ENCODE assay signal across 15 cellular contexts in the genomic region with DNA sequence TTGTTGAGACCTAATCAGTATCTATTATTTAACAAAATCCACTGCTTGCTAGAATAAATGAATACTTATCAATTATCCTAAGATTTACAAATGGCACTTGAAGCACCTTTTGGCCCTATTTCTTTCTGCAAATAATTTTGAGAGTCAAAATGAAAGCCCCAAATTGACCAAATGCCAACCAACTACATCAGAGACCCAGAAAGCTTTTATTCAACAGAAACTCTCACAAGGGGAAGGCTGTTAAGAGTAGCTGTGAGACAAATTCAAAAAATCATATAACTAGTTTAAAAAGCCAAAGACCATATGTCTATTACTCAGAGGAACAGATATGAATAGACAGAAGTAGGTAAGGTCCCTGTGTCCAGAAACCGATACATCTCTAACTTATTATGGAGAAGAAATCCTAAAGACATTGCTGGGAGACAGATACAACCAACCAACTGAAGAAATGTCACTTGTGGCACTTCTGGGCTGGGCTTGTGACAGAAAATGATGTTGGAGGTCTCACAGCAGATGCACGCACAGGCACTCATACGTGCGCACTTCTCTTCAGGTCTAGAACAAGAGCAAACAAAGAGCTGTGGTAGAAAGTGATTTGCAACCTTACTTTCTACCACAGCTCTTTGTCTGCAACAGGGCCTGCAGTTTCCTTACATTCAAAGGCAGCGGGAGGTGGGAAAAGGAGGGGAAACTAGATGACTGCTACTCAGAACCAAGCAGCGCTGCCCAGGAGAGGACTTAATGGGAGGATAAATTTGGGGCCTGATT. TPM values are rescaled to one million over a fixed set of nuclear protein-coding genes. Genes with fewer than 3 reads are reported as not detected.
DNase-seq lines count a peak whose midpoint lies in the region; ATAC-seq and TF ChIP-seq lines count a peak whose summit lies in the region.
"Had no signal": no experiment of that assay in that cellular context is flagged by ENCODE, and none has a peak within 500 bp of the region (broad histone marks: within the 10 kb centered on the region; RNA-seq: fewer than 3 reads in every experiment).

No MANE protein-coding gene starts in this region.

- no peaks in the 10 kb centered on the region for H3K9me3 Mint-ChIP-seq in stimulated activated naive B cell treated with anti-CD40 and anti-IgM and Interleukin-4, amounts not matched to agents 10 μg/mL and 1 μg/mL and 100 μg/mL, for 72 hours
- H3K9me3 Mint-ChIP-seq: activated naive CD8-positive, alpha-beta T cell treated with anti-CD3 and anti-CD28 coated beads, Interleukin-2, amount 10 ng/mL, durations not matched to agents 7 days and 5 days; natural killer cell had no signal

- peaks cover 55 to 83% of the 10 kb centered on the region in 2 donors for H3K4me1 Mint-ChIP-seq in stimulated activated naive B cell treated with anti-CD40 and anti-IgM and Interleukin-4, amounts not matched to agents 10 μg/mL and 1 μg/mL and 100 μg/mL, for 72 hours

- peak overlapping the region; percentile 79 for H3K27ac Mint-ChIP-seq in stimulated activated naive B cell treated with anti-CD40 and anti-IgM and Interleukin-4, amounts not matched to agents 10 μg/mL and 1 μg/mL and 100 μg/mL, for 72 hours
- H3K27ac Mint-ChIP-seq: activated naive CD8-positive, alpha-beta T cell treated with anti-CD3 and anti-CD28 coated beads, Interleukin-2, amount 10 ng/mL, durations not matched to agents 7 days and 5 days had no signal

- H3K79me2 ChIP-seq in OCI-LY3 (ENCODE audit: low read length), result no peaks in the 10 kb centered on the region

- H4K20me1 ChIP-seq in OCI-LY3 (ENCODE audit: insufficient read depth, low read length), result no peaks in the 10 kb centered on the region

- H3K9me3 ChIP-seq in OCI-LY3 (ENCODE audit: insufficient read depth, low read length), result no peaks in the 10 kb centered on the region
- H3K9me3 ChIP-seq: thoracic aorta had no signal

- H3K27me3 Mint-ChIP-seq in stimulated activated naive B cell treated with anti-CD40 and anti-IgM and Interleukin-4, amounts not matched to agents 10 μg/mL and 1 μg/mL and 100 μg/mL, for 72 hours, result no peaks in the 10 kb centered on the region
- H3K27me3 Mint-ChIP-seq: activated naive CD8-positive, alpha-beta T cell treated with anti-CD3 and anti-CD28 coated beads, Interleukin-2, amount 10 ng/mL, durations not matched to agents 7 days and 5 days had no signal

- peak overlapping the region; percentile 21; the same call in 1 of the 2 replicates for H3K4me3 ChIP-seq in OCI-LY3 (ENCODE audit: low read length)
- H3K4me3 ChIP-seq: thoracic aorta had no signal

- H3K36me3 ChIP-seq in OCI-LY3 (replicated peaks; ENCODE audit: low read depth, low read length), result no peaks in the 10 kb centered on the region

- H2AFZ ChIP-seq in OCI-LY3 (ENCODE audit: low read depth, low read length), result no peak overlapping the region

- peak overlapping the region; percentile 29 to 48 for H3K4me3 Mint-ChIP-seq in stimulated activated naive B cell treated with anti-CD40 and anti-IgM and Interleukin-4, amounts not matched to agents 10 μg/mL and 1 μg/mL and 100 μg/mL, for 72 hours
- H3K4me3 Mint-ChIP-seq: activated naive CD8-positive, alpha-beta T cell treated with anti-CD3 and anti-CD28 coated beads, Interleukin-2, amount 10 ng/mL, durations not matched to agents 7 days and 5 days; natural killer cell had no signal

- DNase-seq in NCI-H1092 treated with DMSO at 0.1 percent for 48 hours (lab: John Stamatoyannopoulos, UW) (peak; percentile 33), NCI-H1092 (lab: John Stamatoyannopoulos, UW) (no peak), omental fat pad (ENCODE audit: low spot score) (no peak), SKM-1 treated with dmso at 0.1 percent for 144 hours (lab: John Stamatoyannopoulos, UW; ENCODE audit: unreplicated experiment) (no peak), globus pallidus (ENCODE audit: low spot score) (no peak)
- no peak for DNase-seq in stimulated activated naive B cell treated with anti-CD40 and anti-IgM and Interleukin-4, amounts not matched to agents 10 μg/mL and 1 μg/mL and 100 μg/mL, for 72 hours
- DNase-seq: activated naive CD8-positive, alpha-beta T cell treated with anti-CD3 and anti-CD28 coated beads, Interleukin-2, amount 10 ng/mL, durations not matched to agents 7 days and 5 days; kidney; MM.1S; natural killer cell; NCI-H774 had no signal

- no peaks in the 10 kb centered on the region for H3K27me3 ChIP-seq in OCI-LY3 (ENCODE audit: low read depth, low read length)

- H3K4me2 ChIP-seq in OCI-LY3 (ENCODE audit: low read length), result peak overlapping the region; percentile 54

- TF ChIP-seq CTCF in OCI-LY3 (IDR thresholded peaks at IDR 0.05; ENCODE audit: low read depth, low read length) (no peak), omental fat pad (IDR thresholded peaks at IDR 0.05) (no peak)

- H3K4me1 ChIP-seq in OCI-LY3 (ENCODE audit: low read length), result peaks cover 45% of the 10 kb centered on the region

- H3K9ac ChIP-seq in OCI-LY3 (ENCODE audit: low read length), result peak overlapping the region; percentile 45

- H3K27ac ChIP-seq in OCI-LY3 (ENCODE audit: low read length), result peak overlapping the region; percentile 94
- H3K27ac ChIP-seq: 22Rv1, thoracic aorta had no signal

- peak; percentile 31 for ATAC-seq in HG03108 (IDR thresholded peaks at IDR 0.05; ENCODE audit: unreplicated experiment)
- peak in 1 of 2 donors; percentile 14 for ATAC-seq in stimulated activated naive B cell treated with anti-CD40 and anti-IgM and Interleukin-4, amounts not matched to agents 10 μg/mL and 1 μg/mL and 100 μg/mL, for 72 hours (replicated peaks)
- no peak for ATAC-seq in omental fat pad (ENCODE audit: low FRiP score)

- peaks cover 7 to 16% of the 10 kb centered on the region in 2 donors for H3K36me3 Mint-ChIP-seq in stimulated activated naive B cell treated with anti-CD40 and anti-IgM and Interleukin-4, amounts not matched to agents 10 μg/mL and 1 μg/mL and 100 μg/mL, for 72 hours
- H3K36me3 Mint-ChIP-seq: activated naive CD8-positive, alpha-beta T cell treated with anti-CD3 and anti-CD28 coated beads, Interleukin-2, amount 10 ng/mL, durations not matched to agents 7 days and 5 days; natural killer cell had no signal

RNA-seq across cellular contexts. Expression of a gene that starts 58.6 kb away (rescaled TPM):
- 100 to 1,000 TPM in 1 of 4 donors, 10 to 100 TPM in 3; 60.4 to 252 (median 80.3) TPM for total RNA-seq in omental fat pad
